12 cellular contexts compared by ENCODE assay signal in genomic region chr3:106728315-106728821, GRCh38.
DNase-seq lines count a peak whose midpoint lies in the region; ATAC-seq and TF ChIP-seq lines count a peak whose summit lies in the region.
"Had no signal": no experiment of that assay in that cellular context is flagged by ENCODE, and none has a peak within 500 bp of the region (broad histone marks: within the 10 kb centered on the region; RNA-seq: fewer than 3 reads in every experiment).

No MANE protein-coding gene starts in this region.

- no peak for TF ChIP-seq CTCF in Loucy (conservative IDR thresholded peaks at IDR 0.05; ENCODE audit: low read length)
- TF ChIP-seq CTCF in upper lobe of right lung (IDR thresholded peaks at IDR 0.05), result no peak

- DNase-seq in AG08396 (ENCODE audit: low spot score) (peak; percentile 74), dedifferentiated amniotic fluid mesenchymal stem cell (ENCODE audit: extremely low spot score) (peak; percentile 88), mesenchymal stem cell (peak; percentile 81), upper lobe of right lung (no peak), D341Med (ENCODE audit: low spot score) (no peak), NCI-H1048 (lab: John Stamatoyannopoulos, UW) (no peak), NCI-H1436 treated with DMSO at 0.1 percent for 48 hours (lab: John Stamatoyannopoulos, UW) (no peak)
- DNase-seq: activated CD8-positive, alpha-beta memory T cell treated with anti-CD3 and anti-CD28 coated beads for 24 hours; CD8-positive, alpha-beta memory T cell; NCI-H1105; stimulated activated CD4-positive, alpha-beta T cell treated with anti-CD3 and anti-CD28 coated beads, Interleukin-4, amount 100 ng/mL, for 24 hours had no signal

- H3K14ac ChIP-seq in mesenchymal stem cell (ENCODE audit: low read length in 2 of 2), result no peak overlapping the region

- H4K20me1 ChIP-seq in Loucy (ENCODE audit: insufficient read depth, low read length, poor library complexity, severe bottlenecking), result no peaks in the 10 kb centered on the region

- H3K9me3 ChIP-seq in Loucy (ENCODE audit: insufficient read depth, low read depth, low read length) (no peaks in the 10 kb centered on the region), mesenchymal stem cell (ENCODE audit: control insufficient read depth, low read length) (no peaks in the 10 kb centered on the region), upper lobe of right lung (no peaks in the 10 kb centered on the region)

- H3K4me2 ChIP-seq in Loucy (ENCODE audit: low read depth, low read length, poor library complexity, severe bottlenecking), result no peak overlapping the region
- H3K4me2 ChIP-seq in mesenchymal stem cell (ENCODE audit: low read length, poor library complexity, severe bottlenecking), result no peak overlapping the region

- H3K36me3 ChIP-seq in Loucy (ENCODE audit: insufficient read depth, low read length), result no peaks in the 10 kb centered on the region
- H3K36me3 ChIP-seq in mesenchymal stem cell (ENCODE audit: control insufficient read depth in 1 of 2, insufficient read depth in 2 of 2, low read depth in 1 of 2, low read length in 2 of 2), result no peaks in the 10 kb centered on the region
- H3K36me3 ChIP-seq in upper lobe of right lung, result no peaks in the 10 kb centered on the region

- H3K79me2 ChIP-seq in Loucy (ENCODE audit: insufficient read depth, low read length), result no peaks in the 10 kb centered on the region

- no peak overlapping the region for H2AK5ac ChIP-seq in mesenchymal stem cell (ENCODE audit: low read length, severe bottlenecking)

- H3K27ac ChIP-seq in mesenchymal stem cell (ENCODE audit: low read length, poor library complexity, severe bottlenecking) (peak overlapping the region; percentile 96), upper lobe of right lung (no peak overlapping the region)

- H3K4ac ChIP-seq in mesenchymal stem cell (ENCODE audit: low read depth in 1 of 2, low read length in 2 of 2), result no peak overlapping the region

- H3K27me3 ChIP-seq in Loucy (ENCODE audit: insufficient read depth, low read length, poor library complexity, severe bottlenecking), result no peaks in the 10 kb centered on the region
- no peaks in the 10 kb centered on the region for H3K27me3 ChIP-seq in mesenchymal stem cell (ENCODE audit: control insufficient read depth in 1 of 2, insufficient read depth in 1 of 2, low read length in 2 of 2)
- no peaks in the 10 kb centered on the region for H3K27me3 ChIP-seq in upper lobe of right lung

- 3% methylated on average over 4 of the region's 5 CpGs for WGBS in mesenchymal stem cell

- no peak overlapping the region for H2BK15ac ChIP-seq in mesenchymal stem cell (ENCODE audit: low read depth, poor library complexity, severe bottlenecking)

- H4K8ac ChIP-seq in mesenchymal stem cell (ENCODE audit: low read length), result no peak overlapping the region

- intact Hi-C loops in upper lobe of right lung (cut with DNase I), result no loop called here

- H3K23ac ChIP-seq in mesenchymal stem cell (ENCODE audit: low read length in 2 of 2), result no peak overlapping the region

- no peak overlapping the region for H3K9ac ChIP-seq in Loucy (ENCODE audit: low read depth, low read length, poor library complexity, severe bottlenecking)
- peak overlapping the region; percentile 89 for H3K9ac ChIP-seq in mesenchymal stem cell (ENCODE audit: low read length)

- no peak overlapping the region for H2BK120ac ChIP-seq in mesenchymal stem cell (ENCODE audit: low read depth, low read length)

- no peaks in the 10 kb centered on the region for H3K79me1 ChIP-seq in mesenchymal stem cell (replicated peaks; ENCODE audit: low read length, poor library complexity, severe bottlenecking)

- H3K4me3 ChIP-seq in Loucy (ENCODE audit: low read length, poor library complexity, severe bottlenecking) (no peak overlapping the region), mesenchymal stem cell (ENCODE audit: insufficient read depth in 1 of 2, low read depth in 1 of 2, low read length in 2 of 2) (peak overlapping the region in 1 of 2 experiments; percentile 46), upper lobe of right lung (no peak overlapping the region)

- peak overlapping the region; percentile 69; the same call in 1 of the 2 replicates for H2AFZ ChIP-seq in Loucy (ENCODE audit: low read length)
- H2AFZ ChIP-seq in mesenchymal stem cell (ENCODE audit: low read depth, low read length), result no peak overlapping the region

- no peak overlapping the region for H2BK5ac ChIP-seq in mesenchymal stem cell (ENCODE audit: low read depth, low read length, poor library complexity, severe bottlenecking)

- no peak overlapping the region for H3K18ac ChIP-seq in mesenchymal stem cell (ENCODE audit: low read depth in 1 of 2, low read length in 2 of 2)

- no peak overlapping the region for H2BK12ac ChIP-seq in mesenchymal stem cell (ENCODE audit: low read length in 2 of 2)

- H3K4me1 ChIP-seq in Loucy (ENCODE audit: insufficient read depth, low read length, poor library complexity, severe bottlenecking) (peaks cover 9% of the 10 kb centered on the region), mesenchymal stem cell (ENCODE audit: control insufficient read depth, insufficient read depth, low read depth, low read length) (no peaks in the 10 kb centered on the region), upper lobe of right lung (no peaks in the 10 kb centered on the region)

- no peak for ATAC-seq in upper lobe of right lung

- no peaks in the 10 kb centered on the region for H3K9me2 ChIP-seq in Loucy (replicated peaks; ENCODE audit: low read depth, low read length)

- no peak overlapping the region for H4K91ac ChIP-seq in mesenchymal stem cell (ENCODE audit: low read length)

- no peaks in the 10 kb centered on the region for H3F3A ChIP-seq in Loucy (ENCODE audit: low read depth)

Comparison
In these comparisons a context has a peak if more than half of its experiments do, and no peak if none do; other contexts are left out.
1. DNase-seq: peak in AG08396 (single experiment), dedifferentiated amniotic fluid mesenchymal stem cell (single experiment) and mesenchymal stem cell (single experiment); none in upper lobe of right lung (single experiment), D341Med (single experiment), NCI-H1048 (single experiment) and NCI-H1436 treated with DMSO at 0.1 percent for 48 hours (single experiment).